In genomic region chr2:71894266-71894665, GRCh38 we compare ENCODE assay signal across 21 cellular contexts.
DNase-seq lines count a peak whose midpoint lies in the region; ATAC-seq, FAIRE-seq and TF ChIP-seq lines count a peak whose summit lies in the region.
"Had no signal": no experiment of that assay in that cellular context is flagged by ENCODE, and none has a peak within 500 bp of the region (broad histone marks: within the 10 kb centered on the region; RNA-seq: fewer than 3 reads in every experiment).

No MANE protein-coding gene starts in this region.

- H3K9me2 ChIP-seq in GM23338 (ENCODE audit: insufficient read depth), result no peaks in the 10 kb centered on the region

- H4K20me1 ChIP-seq in GM23338 (replicated peaks; ENCODE audit: insufficient read depth) (no peaks in the 10 kb centered on the region), H1 (replicated peaks in 1 of 2; ENCODE audit: control insufficient read depth in 1 of 2, insufficient read depth in 2 of 2, low read length in 2 of 2) (no peaks in the 10 kb centered on the region)

- FAIRE-seq in H1 (lab: Jason Lieb, UNC) (no peak), RCC 7860 (lab: Jason Lieb, UNC) (no peak)
- FAIRE-seq: GM12891 had no signal

- H3K4me2 ChIP-seq in GM23338 (no peak overlapping the region), H1 (ENCODE audit: insufficient read depth in 1 of 2, low read depth in 2 of 2, low read length in 2 of 2) (no peak overlapping the region)

- H2BK5ac ChIP-seq in H1 (ENCODE audit: low read depth, low read length), result no peak overlapping the region

- no peak overlapping the region for H3K56ac ChIP-seq in H1 (replicated peaks; ENCODE audit: insufficient read length, low read depth, low read length)

- DNase-seq in ELF-1 (ENCODE audit: low read depth, low spot score) (peak; percentile 32), GM23338 (ENCODE audit: low spot score) (peak; percentile 45), H1 (ENCODE audit: low read depth in 1 of 2, low spot score in 2 of 2) (peak in 1 of 2 experiments; percentile 43), mesenteric fat pad (ENCODE audit: low spot score) (peak; percentile 75), RCC 7860 (ENCODE audit: low spot score) (no peak), NCI-H345 (lab: John Stamatoyannopoulos, UW) (no peak)
- DNase-seq in activated T-cell treated with anti-CD3 and anti-CD28 coated beads, Interleukin-2, amount 50 U/mL, for 4 hours, result no peak
- DNase-seq in activated CD4-positive, CD25-positive, alpha-beta regulatory T cell (lab: John Stamatoyannopoulos, UW), result no peak
- DNase-seq: ACHN; Calu3; CD4-positive, alpha-beta T cell; MV-4-11; NCI-H1417 treated with DMSO at 0.1 percent for 48 hours; NCI-H2029; NCI-H2171 treated with DMSO at 0.1 percent for 48 hours; NCI-H510A; NCI-H82; SHP77 treated with DMSO at 0.1 percent for 48 hours had no signal

- H3K4me1 ChIP-seq in GM23338 (ENCODE audit: insufficient read depth) (no peaks in the 10 kb centered on the region), H1 (replicated peaks in 1 of 4; ENCODE audit: control insufficient read depth in 3 of 4, insufficient read depth in 4 of 4, low read length in 3 of 4) (no peaks in the 10 kb centered on the region; a peak in 1 of 7 replicates)

- TF ChIP-seq CTCF in GM23338 (conservative IDR thresholded peaks at IDR 0.05; ENCODE audit: low read depth in 2 of 2) (peak; percentile 21 to 54; a peak in 3 of 4 replicates), H1 (IDR thresholded peaks at IDR 0.05; ENCODE audit: control extremely low read depth in 1 of 3, insufficient read depth in 1 of 3, low read depth in 1 of 3, low read length in 3 of 3) (peak; percentile 28 to 37 (median 37); a peak in 3 of 4 replicates)

- H3K27me3 Mint-ChIP-seq in GM23338 (ENCODE audit: insufficient read depth, low read depth, poor library complexity), result peaks cover 4% of the 10 kb centered on the region
- peaks cover 2% of the 10 kb centered on the region for H3K27me3 Mint-ChIP-seq in activated T-cell treated with anti-CD3 and anti-CD28 coated beads, Interleukin-2, amount 50 U/mL, for 4 hours (ENCODE audit: low read depth)
- H3K27me3 Mint-ChIP-seq: B cell had no signal

- no peak overlapping the region for H3K4me3 ChIP-seq in GM23338
- no peak overlapping the region for H3K4me3 ChIP-seq in H1 (ENCODE audit: extremely low read depth in 1 of 4, insufficient read depth in 2 of 4, low read depth in 3 of 4, low read length in 4 of 4)

- H3K9me3 ChIP-seq in H1 (ENCODE audit: insufficient read depth in 2 of 2, low read depth in 1 of 2, low read length in 1 of 2), result no peaks in the 10 kb centered on the region

- POLR2A ChIA-PET in H1 (lab: Charles Lee; ENCODE audit: partially characterized antibody), result no interaction called here

- no peaks in the 10 kb centered on the region; the same call in 2 of the 3 replicates for H3K9me3 Mint-ChIP-seq in GM23338
- no peaks in the 10 kb centered on the region for H3K9me3 Mint-ChIP-seq in activated T-cell treated with anti-CD3 and anti-CD28 coated beads, Interleukin-2, amount 50 U/mL, for 4 hours
- H3K9me3 Mint-ChIP-seq: CD4-positive, alpha-beta T cell had no signal

- 85% methylated on average over 8 of the region's 8 CpGs; no CpG with 5 or more reads in 1 of the 2 experiments for WGBS in H1 (ENCODE audit: extremely low coverage in 1 of 2, insufficient coverage in 1 of 2, insufficient read length in 1 of 2, insufficient replicate concordance in 2 of 2, low coverage in 1 of 2, low lambda C conversion rate in 2 of 2, missing lambda C conversion rate in 1 of 2), 2 experiments

- H3K79me2 ChIP-seq in GM23338 (replicated peaks; ENCODE audit: insufficient read depth) (no peaks in the 10 kb centered on the region), H1 (ENCODE audit: control insufficient read depth in 1 of 2, insufficient read depth in 2 of 2, low read length in 2 of 2) (no peaks in the 10 kb centered on the region)

- no peak overlapping the region for H3K4ac ChIP-seq in H1 (replicated peaks; ENCODE audit: insufficient read length, low read depth, low read length)

- H4K5ac ChIP-seq in H1 (ENCODE audit: insufficient read length, low read depth, low read length), result no peak overlapping the region

- no peak overlapping the region for H3K18ac ChIP-seq in H1 (ENCODE audit: extremely low read depth, low read length)

- H3K4me3 Mint-ChIP-seq in GM23338, result no peak overlapping the region
- no peak overlapping the region for H3K4me3 Mint-ChIP-seq in activated T-cell treated with anti-CD3 and anti-CD28 coated beads, Interleukin-2, amount 50 U/mL, for 4 hours
- H3K4me3 Mint-ChIP-seq: B cell; CD4-positive, alpha-beta T cell had no signal

- H3K14ac ChIP-seq in H1 (ENCODE audit: insufficient read length), result no peak overlapping the region

- H2BK20ac ChIP-seq in H1 (ENCODE audit: low read length), result no peak overlapping the region

- no peak overlapping the region for H4K8ac ChIP-seq in H1 (ENCODE audit: extremely low read depth, insufficient read depth, low read length)

- no peaks in the 10 kb centered on the region for H3F3A ChIP-seq in GM23338 (replicated peaks; ENCODE audit: low read depth)

- ATAC-seq in GM23338, result peak; percentile 65
- ATAC-seq in activated T-cell treated with anti-CD3 and anti-CD28 coated beads, Interleukin-2, amount 50 U/mL, for 4 hours, result no peak
- ATAC-seq: Panc1 had no signal

- H2AFZ ChIP-seq in GM23338 (no peak overlapping the region), H1 (ENCODE audit: low read length) (no peak overlapping the region)

- no peak overlapping the region for H2BK12ac ChIP-seq in H1 (ENCODE audit: low read depth, low read length)

- H3K23me2 ChIP-seq in H1 (ENCODE audit: low read depth, low read length), result no peaks in the 10 kb centered on the region

- no peak overlapping the region for H3K23ac ChIP-seq in H1 (ENCODE audit: insufficient read length)

- no peak overlapping the region for H4K91ac ChIP-seq in H1 (replicated peaks; ENCODE audit: insufficient read length, low read length)

- no peaks in the 10 kb centered on the region for H3K36me3 ChIP-seq in GM23338 (ENCODE audit: insufficient read depth)
- H3K36me3 ChIP-seq in H1 (ENCODE audit: control insufficient read depth in 2 of 4, insufficient read depth in 4 of 4, low read length in 3 of 4), result no peaks in the 10 kb centered on the region

- no peak overlapping the region for H3K27ac Mint-ChIP-seq in GM23338
- H3K27ac Mint-ChIP-seq: B cell; CD4-positive, alpha-beta T cell had no signal

- H3K27ac ChIP-seq in GM23338 (ENCODE audit: low read depth) (no peak overlapping the region), H1 (ENCODE audit: low read depth, low read length) (no peak overlapping the region)

- H3K4me1 Mint-ChIP-seq in GM23338, result no peaks in the 10 kb centered on the region; the same call in 2 of the 3 replicates
- no peaks in the 10 kb centered on the region for H3K4me1 Mint-ChIP-seq in activated T-cell treated with anti-CD3 and anti-CD28 coated beads, Interleukin-2, amount 50 U/mL, for 4 hours (ENCODE audit: low read depth)
- H3K4me1 Mint-ChIP-seq: B cell had no signal

- no peak for TF ChIP-seq EP300 in H1 (IDR thresholded peaks at IDR 0.05; ENCODE audit: borderline replicate concordance in 1 of 2, low read depth in 2 of 2, low read length in 2 of 2)

- TF ChIP-seq RAD21 in H1 (IDR thresholded peaks at IDR 0.05 in 1 of 2, conservative IDR thresholded peaks at IDR 0.05 in 1 of 2; ENCODE audit: low read depth in 2 of 2, low read length in 2 of 2), result peak; percentile 39 to 47; a peak in 3 of 4 replicates

- no peak for TF ChIP-seq POLR2A in H1 (IDR thresholded peaks at IDR 0.05; ENCODE audit: control extremely low read depth in 1 of 2, low read depth in 2 of 2, low read length in 2 of 2)

- H3K36me3 Mint-ChIP-seq in GM23338 (ENCODE audit: low read depth), result no peaks in the 10 kb centered on the region
- no peaks in the 10 kb centered on the region for H3K36me3 Mint-ChIP-seq in activated T-cell treated with anti-CD3 and anti-CD28 coated beads, Interleukin-2, amount 50 U/mL, for 4 hours (ENCODE audit: insufficient read depth)

- H2BK120ac ChIP-seq in H1 (replicated peaks; ENCODE audit: low read depth, low read length), result no peak overlapping the region

- no peak overlapping the region for H3K9ac ChIP-seq in H1 (replicated peaks in 1 of 4; ENCODE audit: extremely low read depth in 1 of 4, low read depth in 3 of 4, low read length in 3 of 4)

- no peak overlapping the region for H2AK5ac ChIP-seq in H1 (ENCODE audit: low read depth, low read length)

- H2BK15ac ChIP-seq in H1 (ENCODE audit: low read length), result no peak overlapping the region

- no peaks in the 10 kb centered on the region for H3K27me3 ChIP-seq in GM23338 (ENCODE audit: insufficient read depth)
- H3K27me3 ChIP-seq in H1 (replicated peaks in 1 of 4; ENCODE audit: control insufficient read depth in 3 of 4, extremely low read depth in 1 of 4, insufficient read depth in 3 of 4, low read length in 3 of 4), result no peaks in the 10 kb centered on the region; a peak in 1 of 7 replicates

- no peaks in the 10 kb centered on the region for H3K79me1 ChIP-seq in H1 (ENCODE audit: low read depth, low read length)

- CTCF ChIA-PET in H1 (lab: Charles Lee; ENCODE audit: partially characterized antibody), result interaction anchor here (0.6 to 3.3 kb wide), 13 partner anchors 9 to 345 kb away, joined by 3 to 17 read pairs (median 3); no protein-coding TSS in a partner anchor

TF ChIP-seq in GM23338, 12 proteins besides CTCF, POLR2A, EP300 and RAD21 (continues in another document):
- TF ChIP-seq JUNB (IDR thresholded peaks at IDR 0.05; ENCODE audit: unreplicated experiment), result no peak
- no peak for TF ChIP-seq ZNF114 (CRISPR knock-in tag; IDR thresholded peaks at IDR 0.05)
- TF ChIP-seq NANOG (IDR thresholded peaks at IDR 0.05; ENCODE audit: borderline replicate concordance), result no peak

TF ChIP-seq in H1, 55 proteins besides CTCF, POLR2A, EP300 and RAD21 (continues in another document):
- TF ChIP-seq TEAD4 (IDR thresholded peaks at IDR 0.05; ENCODE audit: low read depth, low read length), result no peak
- TF ChIP-seq GTF2F1 (IDR thresholded peaks at IDR 0.05; ENCODE audit: borderline replicate concordance, low read depth, low read length), result no peak
- no peak for TF ChIP-seq HDAC6 (IDR thresholded peaks at IDR 0.05; ENCODE audit: low read depth, low read length)
- no peak for TF ChIP-seq GABPA (IDR thresholded peaks at IDR 0.05; ENCODE audit: borderline replicate concordance, insufficient read depth, low read length)
- TF ChIP-seq PHF8 (conservative IDR thresholded peaks at IDR 0.05; ENCODE audit: low read depth, low read length), result no peak
- TF ChIP-seq CBX8 (IDR thresholded peaks at IDR 0.05; ENCODE audit: borderline replicate concordance, low read depth, low read length), result no peak
- TF ChIP-seq JUND (IDR thresholded peaks at IDR 0.05; ENCODE audit: low read length), result no peak
- no peak for TF ChIP-seq USF2 (IDR thresholded peaks at IDR 0.05; ENCODE audit: low read length)
- no peak for TF ChIP-seq HDAC2 (IDR thresholded peaks at IDR 0.05; ENCODE audit: borderline replicate concordance in 1 of 2, low read depth in 2 of 2, low read length in 2 of 2)

Comparison
In these comparisons a context has a peak if more than half of its experiments do, and no peak if none do; other contexts are left out.
1. DNase-seq: peak in ELF-1 (single experiment), GM23338 (single experiment) and mesenteric fat pad (single experiment); none in RCC 7860 (single experiment), NCI-H345 (single experiment), activated T-cell treated with anti-CD3 and anti-CD28 coated beads, Interleukin-2, amount 50 U/mL, for 4 hours (single experiment) and activated CD4-positive, CD25-positive, alpha-beta regulatory T cell (0 of 4).